In the genomic region with DNA sequence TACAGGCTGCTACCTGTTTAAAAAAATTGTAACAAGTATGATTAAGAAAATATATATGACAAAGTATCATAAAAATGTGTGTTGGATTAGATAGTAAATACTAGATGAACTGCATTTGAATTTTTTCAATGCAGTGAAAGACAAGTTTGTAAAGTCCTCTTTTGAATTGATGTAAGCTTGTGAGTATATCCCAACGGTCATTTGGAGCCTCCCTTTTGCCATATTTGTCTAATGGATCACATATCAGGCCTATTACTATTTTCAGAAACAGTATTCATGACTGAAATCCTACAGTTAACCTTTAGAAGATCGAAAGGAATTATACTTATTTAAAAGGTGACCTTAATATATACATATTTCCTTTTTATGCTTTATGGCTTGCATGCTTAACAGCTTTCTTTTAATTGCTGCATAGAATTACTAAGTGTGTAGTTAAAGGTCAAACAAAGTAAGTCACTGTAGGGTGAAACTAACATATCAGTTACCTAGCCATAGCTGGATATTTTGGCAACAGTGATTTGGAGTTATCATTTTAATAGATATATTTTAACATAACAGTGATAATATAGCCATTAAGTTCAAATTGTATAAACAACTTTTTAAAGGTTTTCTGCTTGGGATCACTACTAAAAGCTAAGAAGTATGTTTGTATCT, we compare ENCODE assay signal across 22 cellular contexts.
"Had no signal": no experiment of that assay in that cellular context is flagged by ENCODE, and none has a peak within 500 bp of the region (broad histone marks: within the 10 kb centered on the region; RNA-seq: fewer than 3 reads in every experiment).

No MANE protein-coding gene starts in this region.

- H3K27ac Mint-ChIP-seq: activated CD4-positive, alpha-beta memory T cell treated with anti-CD3 and anti-CD28 coated beads, Interleukin-2, amount 10 ng/mL, durations not matched to agents 7 days and 5 days; activated naive CD8-positive, alpha-beta T cell treated with anti-CD3 and anti-CD28 coated beads, Interleukin-2, amount 10 ng/mL, durations not matched to agents 7 days and 5 days; activated T-cell treated with anti-CD3 and anti-CD28 coated beads, Interleukin-2, amount 50 U/mL, for 72 hours had no signal

- H3K27me3 Mint-ChIP-seq: activated CD4-positive, alpha-beta memory T cell treated with anti-CD3 and anti-CD28 coated beads, Interleukin-2, amount 10 ng/mL, durations not matched to agents 7 days and 5 days; activated naive CD8-positive, alpha-beta T cell treated with anti-CD3 and anti-CD28 coated beads, Interleukin-2, amount 10 ng/mL, durations not matched to agents 7 days and 5 days had no signal

- ATAC-seq: activated T-cell treated with anti-CD3 and anti-CD28 coated beads, Interleukin-2, amount 50 U/mL, for 72 hours had no signal

- H3K4me3 ChIP-seq: adrenal gland, SJCRH30 had no signal

- H3K36me3 ChIP-seq: adrenal gland had no signal

- H3K27ac ChIP-seq: adrenal gland, SJCRH30, VCaP had no signal

- H3K27me3 ChIP-seq: adrenal gland, SJCRH30 had no signal

- H3K4me3 Mint-ChIP-seq: activated CD4-positive, alpha-beta memory T cell treated with anti-CD3 and anti-CD28 coated beads, Interleukin-2, amount 10 ng/mL, durations not matched to agents 7 days and 5 days; activated naive CD8-positive, alpha-beta T cell treated with anti-CD3 and anti-CD28 coated beads, Interleukin-2, amount 10 ng/mL, durations not matched to agents 7 days and 5 days; activated T-cell treated with anti-CD3 and anti-CD28 coated beads, Interleukin-2, amount 50 U/mL, for 72 hours had no signal

- H3K9me3 ChIP-seq: adrenal gland, SJCRH30, SK-N-SH had no signal

- DNase-seq: activated CD4-positive, alpha-beta memory T cell treated with anti-CD3 and anti-CD28 coated beads, Interleukin-2, amount 10 ng/mL, durations not matched to agents 7 days and 5 days; activated CD4-positive, alpha-beta T cell treated with anti-CD3 and anti-CD28 coated beads, Interleukin-2, amount 50 U/mL, for 1 hour; activated CD4-positive, CD25-positive, alpha-beta regulatory T cell; activated naive CD4-positive, alpha-beta T cell treated with anti-CD3 and anti-CD28 coated beads, Interleukin-2, amount 50 U/mL, for 16 hours; activated naive CD8-positive, alpha-beta T cell treated with anti-CD3 and anti-CD28 coated beads, Interleukin-2, amount 10 ng/mL, durations not matched to agents 7 days and 5 days; activated T-cell treated with anti-CD3 and anti-CD28 coated beads for 4 hours; activated T-cell treated with anti-CD3 and anti-CD28 coated beads, Interleukin-2, amount 50 U/mL, for 72 hours; adrenal gland; anterior cingulate cortex; Kasumi-1; KBM-7; NCI-H1048; NCI-H146; NCI-H187 treated with DMSO at 0.1 percent for 48 hours; NCI-H2081 treated with DMSO at 0.1 percent for 48 hours; NCI-H446; NCI-H524; NCI-H82; SJCRH30; SK-N-SH; T-helper 1 cell had no signal

- H3K4me2 ChIP-seq: SK-N-SH had no signal

- H3K4me1 ChIP-seq: SJCRH30 had no signal
